Comparison of ENCODE assay signal across 1 cellular context in the genomic region with DNA sequence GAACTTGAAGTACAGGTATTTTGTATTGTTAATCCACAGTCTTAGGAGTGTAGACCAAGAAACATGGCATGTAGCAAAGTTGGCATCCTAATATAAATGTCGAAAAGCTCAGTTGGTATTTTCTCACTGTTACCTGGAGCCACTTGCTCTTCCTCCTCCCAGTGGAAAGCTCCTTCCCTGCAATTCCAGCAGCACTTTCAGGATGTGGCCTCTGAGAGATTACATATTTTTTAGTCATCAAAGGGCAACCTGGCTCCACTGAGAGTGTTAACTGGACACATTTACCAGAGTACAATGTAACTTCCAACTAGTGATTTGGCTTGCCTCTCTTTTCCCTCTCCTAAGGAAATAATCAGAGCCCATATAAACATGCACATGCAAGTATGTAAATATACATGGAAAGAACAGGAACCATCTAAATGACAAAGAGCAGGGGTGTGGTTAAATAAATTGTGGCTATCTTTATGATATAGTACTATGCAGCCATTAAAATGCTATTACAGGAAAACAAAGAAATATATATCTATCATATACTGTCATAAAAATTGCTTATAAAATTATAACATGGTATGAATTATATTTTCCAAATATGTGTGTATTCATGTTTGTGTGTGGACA.
TF ChIP-seq lines count a peak whose summit lies in the region.

No MANE protein-coding gene starts in this region.

TF ChIP-seq in GM23338, 12 proteins besides CTCF, POLR2A, EP300 and RAD21 (continued from another document):
- no peak for TF ChIP-seq ZNF462 (CRISPR knock-in tag; IDR thresholded peaks at IDR 0.05)
- no peak for TF ChIP-seq POLR2AphosphoS5 (IDR thresholded peaks at IDR 0.05; ENCODE audit: low read depth)
- TF ChIP-seq ZNF331 (CRISPR knock-in tag; IDR thresholded peaks at IDR 0.05; ENCODE audit: low read depth): no peak
- no peak for TF ChIP-seq ZNF114 (CRISPR knock-in tag; IDR thresholded peaks at IDR 0.05)
- TF ChIP-seq ETS1 (IDR thresholded peaks at IDR 0.05): no peak
- TF ChIP-seq JUNB (IDR thresholded peaks at IDR 0.05; ENCODE audit: unreplicated experiment): no peak
- no peak for TF ChIP-seq EZH2 (IDR thresholded peaks at IDR 0.05; ENCODE audit: low read depth, unreplicated experiment)
- TF ChIP-seq CREB1 (CRISPR knock-in tag; IDR thresholded peaks at IDR 0.05; ENCODE audit: low read depth): no peak
- no peak for TF ChIP-seq NANOG (IDR thresholded peaks at IDR 0.05; ENCODE audit: borderline replicate concordance)
